Comparison of ENCODE assay signal across 25 cellular contexts in the genomic region with DNA sequence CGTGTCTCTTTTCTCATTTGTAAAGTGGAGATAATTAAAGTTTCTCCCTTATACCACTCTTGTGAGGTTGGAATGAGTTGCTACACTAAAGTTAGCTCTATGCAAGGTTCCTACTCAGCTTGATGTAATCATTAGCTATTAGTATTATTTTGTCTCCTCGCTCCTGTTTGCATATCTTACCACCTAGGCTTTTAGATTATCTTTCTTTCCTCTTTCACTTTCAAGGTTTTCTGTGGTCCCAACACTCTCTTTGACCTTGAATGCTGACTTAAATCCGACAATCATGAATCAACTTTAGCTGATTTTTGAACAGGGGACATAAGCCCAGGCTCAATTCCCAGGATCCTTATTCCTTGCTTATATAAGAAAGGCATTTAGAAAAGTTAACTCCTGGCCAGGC.
A peak's percentile ranks its signal among the peaks of the same experiment; 100 is the strongest.
DNase-seq lines count a peak whose midpoint lies in the region; ATAC-seq, FAIRE-seq and TF ChIP-seq lines count a peak whose summit lies in the region.
"Had no signal": no experiment of that assay in that cellular context is flagged by ENCODE, and none has a peak within 500 bp of the region (broad histone marks: within the 10 kb centered on the region; RNA-seq: fewer than 3 reads in every experiment).

No MANE protein-coding gene starts in this region.

- POLR2A ChIA-PET in GM12878 (lab: Charles Lee), result no interaction called here

- intact Hi-C loops in GM12878 (cut with micrococcal nuclease; ENCODE audit: unreplicated experiment), result no loop called here

- RAD21 ChIA-PET in GM12878 (lab: Charles Lee; ENCODE audit: unreplicated experiment), result no interaction called here

- no peaks in the 10 kb centered on the region for H4K20me1 ChIP-seq in GM12878 (ENCODE audit: control insufficient read depth, insufficient read depth)
- H4K20me1 ChIP-seq: BLaER1 had no signal

- no peak overlapping the region for H3K27ac ChIP-seq in GM12878 (ENCODE audit: control insufficient read depth, insufficient read depth)
- H3K27ac ChIP-seq: BLaER1 had no signal

- DNase-seq in GM12878 (ENCODE audit: low read depth, low spot score) (no peak), omental fat pad (ENCODE audit: low spot score) (no peak)
- DNase-seq: 8988T; ACHN; BE2C; C1 segment of cervical spinal cord; CD4-positive, alpha-beta memory T cell; CD4-positive, CD25-positive, alpha-beta regulatory T cell; CD8-positive, alpha-beta memory T cell; COR-L47; DMS 273 treated with DMSO at 0.1 percent for 48 hours; DMS153; DMS53; DMS79; DND-41; EL; GDM1 had no signal

- no peak overlapping the region for H2AFZ ChIP-seq in GM12878 (ENCODE audit: control insufficient read depth, low read depth, low read length)

- in situ Hi-C loops in GM12878 (cut with MboI), result no loop called here

- H3K36me3 ChIP-seq in GM12878 (ENCODE audit: control insufficient read depth in 2 of 2, insufficient read depth in 2 of 2, low read length in 1 of 2), result no peaks in the 10 kb centered on the region
- H3K36me3 ChIP-seq: BE2C, BLaER1 had no signal

- H3K4me3 ChIP-seq in GM12878, result no peak overlapping the region
- H3K4me3 ChIP-seq: BLaER1 had no signal

- no peak for TF ChIP-seq RAD21 in GM12878 (IDR thresholded peaks at IDR 0.05; ENCODE audit: insufficient read depth, low read depth, low read length)

- SMC1A ChIA-PET in GM12878 (lab: Charles Lee; ENCODE audit: uncharacterized antibody, unreplicated experiment), result interaction anchor here (1.0 kb wide), 1 partner anchor 138 kb away, joined by 3 read pairs; no protein-coding TSS in a partner anchor

- ATAC-seq in GM18867 (IDR thresholded peaks at IDR 0.05; ENCODE audit: unreplicated experiment), result peak; percentile 75
- ATAC-seq in GM12878, result peak; percentile 67
- ATAC-seq in omental fat pad (ENCODE audit: low FRiP score), result no peak
- no peak for ATAC-seq in GM21447 (IDR thresholded peaks at IDR 0.05; ENCODE audit: unreplicated experiment)
- ATAC-seq in HG03469 (IDR thresholded peaks at IDR 0.05; ENCODE audit: unreplicated experiment), result no peak

- H3K79me2 ChIP-seq in GM12878 (ENCODE audit: control insufficient read depth, insufficient read depth, low read length), result no peaks in the 10 kb centered on the region

- H3K4me1 ChIP-seq in GM12878 (ENCODE audit: control insufficient read depth, insufficient read depth, low read length), result no peaks in the 10 kb centered on the region
- H3K4me1 ChIP-seq: BE2C had no signal

- TF ChIP-seq EP300 in GM12878 (IDR thresholded peaks at IDR 0.05; ENCODE audit: borderline replicate concordance in 1 of 2, control insufficient read depth in 1 of 2, low read depth in 2 of 2, low read length in 2 of 2), result no peak

- WGBS in GM12878 (ENCODE audit: insufficient coverage, insufficient replicate concordance, low lambda C conversion rate, missing lambda C conversion rate), result 0% methylated on average over 3 of the region's 3 CpGs

- no peak for TF ChIP-seq POLR2A in GM12878 (IDR thresholded peaks at IDR 0.05; ENCODE audit: low read depth, low read length)

- CTCF ChIA-PET in GM12878 (lab: Yijun Ruan, JAX), result interaction anchor here (0.9 kb wide), 1 partner anchor 69 kb away, joined by 3 read pairs; no protein-coding TSS in a partner anchor

- TF ChIP-seq CTCF in GM12878 (IDR thresholded peaks at IDR 0.05 in 2 of 3, conservative IDR thresholded peaks at IDR 0.05 in 1 of 3; ENCODE audit: control insufficient read depth in 2 of 3, extremely low read depth in 1 of 3, insufficient read depth in 1 of 3, low read depth in 3 of 3, low read length in 3 of 3) (no peak), omental fat pad (IDR thresholded peaks at IDR 0.05) (no peak)

- H3K9ac ChIP-seq in GM12878 (ENCODE audit: control insufficient read depth, insufficient read depth, low read length), result no peak overlapping the region
- H3K9ac ChIP-seq: BLaER1 had no signal

- no peak overlapping the region for H3K4me2 ChIP-seq in GM12878 (ENCODE audit: control insufficient read depth, insufficient read depth)
- H3K4me2 ChIP-seq: BLaER1 had no signal

- BruUV-seq in GM12878 (replicated peaks; lab: Mats Ljungman, UMichigan), result no TSS peak

- H3K27me3 ChIP-seq in GM12878 (replicated peaks in 1 of 2; ENCODE audit: control insufficient read depth in 2 of 2, insufficient read depth in 2 of 2, low read length in 1 of 2), result no peaks in the 10 kb centered on the region
- H3K27me3 ChIP-seq: BE2C, BLaER1 had no signal

- no peaks in the 10 kb centered on the region for H3K9me3 ChIP-seq in GM12878 (replicated peaks; ENCODE audit: control insufficient read depth, insufficient read depth, low read length)
- H3K9me3 ChIP-seq: BE2C, BLaER1 had no signal

- no peak for FAIRE-seq in GM12878 (lab: Jason Lieb, UNC)
- FAIRE-seq: A204.1, GM12892, GM18507, GM19239 had no signal

TF ChIP-seq in GM12878, 131 proteins besides CTCF, POLR2A, EP300 and RAD21:
- no peak for TF ChIP-seq SMAD5 (IDR thresholded peaks at IDR 0.05; ENCODE audit: low read depth)
- no peak for TF ChIP-seq NBN (IDR thresholded peaks at IDR 0.05)
- no peak for TF ChIP-seq CREM (IDR thresholded peaks at IDR 0.05; ENCODE audit: low read depth)
- no peak for TF ChIP-seq TBL1XR1 (IDR thresholded peaks at IDR 0.05; ENCODE audit: low read depth, low read length)
- no peak for TF ChIP-seq SMAD1 (IDR thresholded peaks at IDR 0.05; ENCODE audit: low read depth, partially characterized antibody)
- no peak for TF ChIP-seq LARP7 (IDR thresholded peaks at IDR 0.05)
- no peak for TF ChIP-seq HCFC1 (IDR thresholded peaks at IDR 0.05; ENCODE audit: low read length)
- TF ChIP-seq, protein P1, sequence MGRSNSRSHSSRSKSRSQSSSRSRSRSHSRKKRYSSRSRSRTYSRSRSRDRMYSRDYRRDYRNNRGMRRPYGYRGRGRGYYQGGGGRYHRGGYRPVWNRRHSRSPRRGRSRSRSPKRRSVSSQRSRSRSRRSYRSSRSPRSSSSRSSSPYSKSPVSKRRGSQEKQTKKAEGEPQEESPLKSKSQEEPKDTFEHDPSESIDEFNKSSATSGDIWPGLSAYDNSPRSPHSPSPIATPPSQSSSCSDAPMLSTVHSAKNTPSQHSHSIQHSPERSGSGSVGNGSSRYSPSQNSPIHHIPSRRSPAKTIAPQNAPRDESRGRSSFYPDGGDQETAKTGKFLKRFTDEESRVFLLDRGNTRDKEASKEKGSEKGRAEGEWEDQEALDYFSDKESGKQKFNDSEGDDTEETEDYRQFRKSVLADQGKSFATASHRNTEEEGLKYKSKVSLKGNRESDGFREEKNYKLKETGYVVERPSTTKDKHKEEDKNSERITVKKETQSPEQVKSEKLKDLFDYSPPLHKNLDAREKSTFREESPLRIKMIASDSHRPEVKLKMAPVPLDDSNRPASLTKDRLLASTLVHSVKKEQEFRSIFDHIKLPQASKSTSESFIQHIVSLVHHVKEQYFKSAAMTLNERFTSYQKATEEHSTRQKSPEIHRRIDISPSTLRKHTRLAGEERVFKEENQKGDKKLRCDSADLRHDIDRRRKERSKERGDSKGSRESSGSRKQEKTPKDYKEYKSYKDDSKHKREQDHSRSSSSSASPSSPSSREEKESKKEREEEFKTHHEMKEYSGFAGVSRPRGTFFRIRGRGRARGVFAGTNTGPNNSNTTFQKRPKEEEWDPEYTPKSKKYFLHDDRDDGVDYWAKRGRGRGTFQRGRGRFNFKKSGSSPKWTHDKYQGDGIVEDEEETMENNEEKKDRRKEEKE (IDR thresholded peaks at IDR 0.05), result no peak

Comparison
In these comparisons a context has a peak if more than half of its experiments do, and no peak if none do; other contexts are left out.
1. ATAC-seq: peak in GM18867 (single experiment) and GM12878 (single experiment); none in omental fat pad (single experiment), GM21447 (single experiment) and HG03469 (single experiment).